In the genomic region with DNA sequence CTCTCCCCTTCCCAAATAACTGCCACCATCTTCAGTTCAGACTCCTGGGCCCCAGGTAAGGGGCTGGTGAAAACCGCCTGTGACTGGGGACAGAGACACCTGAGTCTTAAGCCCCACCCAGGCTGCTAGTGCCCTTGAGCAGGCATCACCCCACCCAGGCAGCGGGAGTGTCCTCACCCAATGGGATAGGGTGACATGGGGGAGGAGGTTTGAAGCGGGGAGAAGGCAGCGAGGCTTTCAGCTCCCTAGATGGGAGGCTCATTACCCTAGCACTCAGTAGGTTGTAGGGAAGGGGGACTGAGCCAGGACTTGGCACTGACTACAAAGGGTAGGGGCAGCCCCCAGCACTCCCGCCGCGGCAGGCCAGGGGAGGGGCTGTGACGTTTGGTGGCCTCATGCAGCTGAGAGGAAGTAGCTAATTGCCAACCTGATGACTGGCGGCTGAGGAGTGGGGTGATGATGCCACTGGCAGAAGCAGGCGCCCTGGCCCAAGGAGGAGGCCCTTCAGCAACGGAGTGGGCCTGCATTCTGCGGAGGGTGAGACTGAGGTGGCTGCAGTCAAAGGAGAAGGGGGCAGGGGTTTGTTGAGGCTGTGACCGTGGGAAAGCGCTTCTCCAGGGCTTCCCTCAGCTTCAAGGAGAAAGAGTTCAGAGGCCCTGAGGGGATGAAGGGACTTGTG, we compare ENCODE assay signal across 8 cellular contexts.
A peak's percentile ranks its signal among the peaks of the same experiment; 100 is the strongest.
DNase-seq lines count a peak whose midpoint lies in the region; ATAC-seq and TF ChIP-seq lines count a peak whose summit lies in the region.

No MANE protein-coding gene starts in this region.

- in situ Hi-C loops in GM18951 (cut with MboI; ENCODE audit: low sequenced_read_pairs, unreplicated experiment): no loop called here

- no peak overlapping the region for H3K9ac ChIP-seq in BLaER1

- peaks cover 18% of the 10 kb centered on the region for H4K20me1 ChIP-seq in BLaER1

- peak; percentile 94 for DNase-seq in NCI-H1436 treated with DMSO at 0.1 percent for 48 hours (lab: John Stamatoyannopoulos, UW)
- peak; percentile 57 for DNase-seq in retina

- peaks cover 46% of the 10 kb centered on the region for H3K4me1 ChIP-seq in BLaER1

- peaks cover 35% of the 10 kb centered on the region for H3K27me3 ChIP-seq in BLaER1

- H3K36me3 Mint-ChIP-seq in activated naive CD8-positive, alpha-beta T cell: no peaks in the 10 kb centered on the region

- no peak overlapping the region for H3K27ac ChIP-seq in BLaER1

- peak overlapping the region; percentile 47 for H3K4me3 Mint-ChIP-seq in activated naive CD8-positive, alpha-beta T cell

- TF ChIP-seq POLR2A in GM18951 (IDR thresholded peaks at IDR 0.05; ENCODE audit: extremely low read depth, insufficient read depth, insufficient read length): peak; percentile 56

- no peaks in the 10 kb centered on the region for H3K36me3 ChIP-seq in BLaER1

- peak overlapping the region; percentile 61 for H3K4me2 ChIP-seq in BLaER1

- peaks cover 9% of the 10 kb centered on the region for H3K4me1 Mint-ChIP-seq in activated naive CD8-positive, alpha-beta T cell (ENCODE audit: low read depth)

- H3K4me3 ChIP-seq in BLaER1: no peak overlapping the region

- no peaks in the 10 kb centered on the region; the same call in 1 of the 2 replicates for H3K9me3 ChIP-seq in BLaER1

- peaks cover 8% of the 10 kb centered on the region for H3K27me3 Mint-ChIP-seq in activated naive CD8-positive, alpha-beta T cell

- no peaks in the 10 kb centered on the region for H3K9me3 Mint-ChIP-seq in activated naive CD8-positive, alpha-beta T cell (ENCODE audit: low read depth)

- ATAC-seq in GM18907 (IDR thresholded peaks at IDR 0.05; ENCODE audit: unreplicated experiment) (no peak), GM19324 (IDR thresholded peaks at IDR 0.05; ENCODE audit: low FRiP score, unreplicated experiment) (no peak), HG03196 (IDR thresholded peaks at IDR 0.05; ENCODE audit: unreplicated experiment) (no peak)

- no peak overlapping the region for H3K27ac Mint-ChIP-seq in activated naive CD8-positive, alpha-beta T cell
